In genomic region chr21:30190554-30190953, GRCh38 we compare ENCODE assay signal across 11 cellular contexts. TPM values are rescaled to one million over a fixed set of nuclear protein-coding genes. Genes with fewer than 3 reads are reported as not detected.
"Had no signal": no experiment of that assay in that cellular context is flagged by ENCODE, and none has a peak within 500 bp of the region (broad histone marks: within the 10 kb centered on the region; RNA-seq: fewer than 3 reads in every experiment).

No MANE protein-coding gene starts in this region.

- H3K4me1 Mint-ChIP-seq: GM23338, H9 had no signal

- H3K27ac ChIP-seq: GM23248 had no signal

- H3K9me3 ChIP-seq: HAP-1 had no signal

- H3K27ac Mint-ChIP-seq: GM23338, H9, HFFc6 had no signal

- H3K9me3 Mint-ChIP-seq: GM23338, H9 had no signal

- H3K4me3 ChIP-seq: GM23248, GM23338, HAP-1 had no signal

- DNase-seq: GM23248, GOT3, H7, H9, HCEC 1CT, HFFc6 had no signal

- H3K4me3 Mint-ChIP-seq: GM23338, H9, HFFc6 had no signal

- H3K36me3 ChIP-seq: HAP-1 had no signal

- ATAC-seq: GM23338, HCT116 had no signal

- H3K4me1 ChIP-seq: HAP-1 had no signal

RNA-seq across cellular contexts. Expression of gene CLDN17, which starts 23.9 kb away (rescaled TPM):
- total RNA-seq: GM23248, GM23338, H1, H4, H7, H9, HFFc6 had no signal

RNA-seq across cellular contexts. Expression of gene CLDN8, which starts 25.3 kb away (rescaled TPM):
- total RNA-seq: GM23248, GM23338, H1, H4, H7, H9, HFFc6 had no signal
